Comparison of ENCODE assay signal across 15 cellular contexts in the genomic region with DNA sequence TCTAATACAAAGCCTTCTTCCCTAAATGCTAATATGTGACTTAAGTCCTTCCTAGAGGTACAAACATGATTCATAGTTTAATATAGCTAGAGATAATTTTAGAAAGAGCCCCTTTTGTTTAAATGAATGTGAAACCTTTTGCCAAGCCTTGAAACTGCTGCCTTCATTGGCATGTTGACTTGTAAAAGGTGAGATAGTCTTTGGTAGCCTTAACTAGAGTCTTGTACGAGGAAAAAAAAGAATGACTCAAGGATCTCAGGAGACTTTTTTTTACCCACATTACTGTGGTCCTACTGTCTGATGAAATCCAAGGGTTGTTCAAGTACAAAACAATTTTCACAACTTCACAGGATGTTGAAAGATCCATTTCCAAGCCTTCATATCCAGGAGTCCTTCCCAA.
DNase-seq lines count a peak whose midpoint lies in the region; ATAC-seq, FAIRE-seq and TF ChIP-seq lines count a peak whose summit lies in the region.
"Had no signal": no experiment of that assay in that cellular context is flagged by ENCODE, and none has a peak within 500 bp of the region (broad histone marks: within the 10 kb centered on the region; RNA-seq: fewer than 3 reads in every experiment).

No MANE protein-coding gene starts in this region.

- DNase-seq in AG10803 (ENCODE audit: low read depth) (peak; percentile 96), IMR-90 (peak; percentile 93), endothelial cell of umbilical vein (ENCODE audit: low read depth, low spot score) (no peak), non-pigmented ciliary epithelial cell (ENCODE audit: low read depth) (peak; percentile 50), NCI-H69 (lab: John Stamatoyannopoulos, UW) (no peak), RKO (ENCODE audit: low spot score) (no peak)
- no peak for DNase-seq in effector memory CD8-positive, alpha-beta T cell
- DNase-seq: activated naive CD4-positive, alpha-beta T cell treated with anti-CD3 and anti-CD28 coated beads, Interleukin-2, amount 50 U/mL, for 16 hours; heart right ventricle; MV-4-11; NCI-H446; occipital lobe; Peyer's patch had no signal

- H4K20me1 ChIP-seq in IMR-90 (ENCODE audit: insufficient read depth, low read length) (no peaks in the 10 kb centered on the region), endothelial cell of umbilical vein (replicated peaks; ENCODE audit: control insufficient read depth, extremely low read depth, insufficient read depth, low read length) (no peaks in the 10 kb centered on the region)

- BruUV-seq in IMR-90 (replicated peaks; lab: Mats Ljungman, UMichigan) = no TSS peak
- TSS peak; percentile 96 for BruUV-seq in endothelial cell of umbilical vein (replicated peaks; lab: Mats Ljungman, UMichigan)

- no peak for FAIRE-seq in endothelial cell of umbilical vein (lab: Jason Lieb, UNC)
- FAIRE-seq: colon had no signal

- peak overlapping the region; percentile 100 for H4K5ac ChIP-seq in IMR-90 (ENCODE audit: low read depth, low read length)

- H3K4me1 Mint-ChIP-seq in effector memory CD8-positive, alpha-beta T cell (ENCODE audit: low read depth in 2 of 2) = no peaks in the 10 kb centered on the region

- H2AFZ ChIP-seq in IMR-90 (replicated peaks; ENCODE audit: low read length, poor library complexity) = no peak overlapping the region
- peak overlapping the region; percentile 22 for H2AFZ ChIP-seq in endothelial cell of umbilical vein (ENCODE audit: low read depth, low read length)

- peak overlapping the region; percentile 99 for H4K91ac ChIP-seq in IMR-90 (ENCODE audit: insufficient read depth, low read depth, low read length)

- H2AK9ac ChIP-seq in IMR-90 (replicated peaks; ENCODE audit: low read depth, low read length, poor library complexity) = no peak overlapping the region

- H3K56ac ChIP-seq in IMR-90 (ENCODE audit: extremely low read depth, insufficient read depth, low read length) = peak overlapping the region; percentile 94

- peak overlapping the region; percentile 99; the same call in 2 of the 3 replicates for H2BK15ac ChIP-seq in IMR-90 (ENCODE audit: low read depth, low read length)

- no CpG with 5 or more reads among the region's 1 CpG for WGBS in IMR-90 (ENCODE audit: extremely low coverage in 2 of 2, insufficient read length in 1 of 2), 2 experiments

- H3K9ac ChIP-seq in IMR-90 (ENCODE audit: low read depth, low read length) = peak overlapping the region; percentile 55; the same call in 1 of the 2 replicates
- H3K9ac ChIP-seq in endothelial cell of umbilical vein (replicated peaks; ENCODE audit: extremely low read depth, insufficient read depth, low read length) = peak overlapping the region; percentile 47

- peak overlapping the region; percentile 100 for H2BK120ac ChIP-seq in IMR-90 (ENCODE audit: low read depth, low read length)

- peak overlapping the region; percentile 92 to 98 for H4K8ac ChIP-seq in IMR-90 (ENCODE audit: low read depth in 2 of 2, low read length in 2 of 2)

- intact Hi-C loops in IMR-90 (cut with micrococcal nuclease) = loop anchor here (2.0 kb wide), 1 partner anchor 56 kb away; no protein-coding TSS in a partner anchor
- intact Hi-C loops in endothelial cell of umbilical vein (cut with micrococcal nuclease) = loop anchor here (1.0 kb wide), 2 partner anchors 45 to 57 kb away; no protein-coding TSS in a partner anchor

- H3K9me3 Mint-ChIP-seq in effector memory CD8-positive, alpha-beta T cell = peaks cover 0 to 2% of the 10 kb centered on the region in 2 donors

- TF ChIP-seq CTCF in AG10803 (conservative IDR thresholded peaks at IDR 0.05; ENCODE audit: low read length) (no peak), IMR-90 (conservative IDR thresholded peaks at IDR 0.05; ENCODE audit: low read depth, low read length) (no peak), endothelial cell of umbilical vein (IDR thresholded peaks at IDR 0.05; ENCODE audit: extremely low read depth in 1 of 2, insufficient read depth in 1 of 2, low read depth in 1 of 2, low read length in 2 of 2) (no peak)

- ATAC-seq in IMR-90 (ENCODE audit: low read depth) (peak; percentile 58), GM19455 (IDR thresholded peaks at IDR 0.05; ENCODE audit: unreplicated experiment) (no peak)
- ATAC-seq in effector memory CD8-positive, alpha-beta T cell (replicated peaks) = no peak

- no peaks in the 10 kb centered on the region for H3K27me3 ChIP-seq in IMR-90 (ENCODE audit: control insufficient read depth, insufficient read depth, low read length)
- no peaks in the 10 kb centered on the region for H3K27me3 ChIP-seq in endothelial cell of umbilical vein (ENCODE audit: control insufficient read depth in 2 of 2, insufficient read depth in 2 of 2, low read length in 2 of 2)
- H3K27me3 ChIP-seq: heart right ventricle, Peyer's patch had no signal

- H3K4me1 ChIP-seq in IMR-90 (ENCODE audit: control insufficient read depth, insufficient read depth, low read length) (peaks cover 27% of the 10 kb centered on the region), endothelial cell of umbilical vein (ENCODE audit: control insufficient read depth, extremely low read depth, insufficient read depth, low read length) (peaks cover 18% of the 10 kb centered on the region)
- H3K4me1 ChIP-seq: Peyer's patch had no signal

- peak overlapping the region; percentile 100 for H2BK5ac ChIP-seq in IMR-90 (ENCODE audit: low read depth, low read length, poor library complexity, severe bottlenecking)

- TF ChIP-seq RAD21 in IMR-90 (IDR thresholded peaks at IDR 0.05; ENCODE audit: low read length) = peak; percentile 19; the same call in 1 of the 2 replicates

- POLR2A ChIA-PET in IMR-90 (lab: Charles Lee; ENCODE audit: unreplicated experiment) = no interaction called here
- POLR2A ChIA-PET in endothelial cell of umbilical vein (lab: Charles Lee) = no interaction called here

- H3K27ac ChIP-seq in IMR-90 (ENCODE audit: insufficient read depth, low read length) (peak overlapping the region; percentile 97), endothelial cell of umbilical vein (ENCODE audit: insufficient read depth, low read depth, low read length) (peak overlapping the region; percentile 79)

- peak overlapping the region; percentile 100 for H2AK5ac ChIP-seq in IMR-90 (ENCODE audit: low read depth, low read length)

- no peaks in the 10 kb centered on the region for H3K36me3 Mint-ChIP-seq in effector memory CD8-positive, alpha-beta T cell (ENCODE audit: insufficient read depth)

- H3K4me3 ChIP-seq in AG10803 (ENCODE audit: low read length) (no peak overlapping the region), IMR-90 (ENCODE audit: insufficient read depth, low read depth, low read length) (no peak overlapping the region), endothelial cell of umbilical vein (replicated peaks in 1 of 3; ENCODE audit: insufficient read depth in 1 of 3, low read depth in 1 of 3, low read length in 3 of 3) (no peak overlapping the region)
- H3K4me3 ChIP-seq: heart right ventricle, Peyer's patch had no signal

- H3K27ac Mint-ChIP-seq in effector memory CD8-positive, alpha-beta T cell = no peak overlapping the region

- dilution Hi-C loops in IMR-90 (cut with HindIII; ENCODE audit: low sequenced_read_pairs, unreplicated experiment) = no loop called here
- dilution Hi-C loops in endothelial cell of umbilical vein (cut with MboI; ENCODE audit: extremely low pct_ligation_motif_present, low sequenced_read_pairs) = no loop called here

- H3K9me1 ChIP-seq in IMR-90 (ENCODE audit: insufficient read depth, low read length) = peaks cover 13% of the 10 kb centered on the region
- H3K9me1 ChIP-seq in endothelial cell of umbilical vein (replicated peaks; ENCODE audit: control insufficient read depth, extremely low read depth, insufficient read depth, low read length) = no peaks in the 10 kb centered on the region

- H2BK20ac ChIP-seq in IMR-90 (ENCODE audit: low read depth, low read length) = peak overlapping the region; percentile 99

- H3K79me1 ChIP-seq in IMR-90 (ENCODE audit: low read depth in 1 of 2, low read length in 2 of 2) = peaks cover 3 to 20% of the 10 kb centered on the region in 2 experiments; a peak in 3 of 4 replicates

- H3K23ac ChIP-seq in IMR-90 (ENCODE audit: low read depth, low read length) = peak overlapping the region; percentile 97

- CTCF ChIA-PET in IMR-90 (lab: Yijun Ruan, JAX) (interaction anchor here (0.6 kb wide), 1 partner anchor 65 kb away, joined by 6 read pairs; no protein-coding TSS in a partner anchor), endothelial cell of umbilical vein (lab: Charles Lee) (interaction anchor here (1.4 to 1.8 kb wide), 3 partner anchors 12 to 157 kb away, joined by 5 to 9 read pairs (median 5); no protein-coding TSS in a partner anchor)

- no peaks in the 10 kb centered on the region for H3K79me2 ChIP-seq in endothelial cell of umbilical vein (ENCODE audit: control insufficient read depth, insufficient read depth, low read length)

- H3K4ac ChIP-seq in IMR-90 (ENCODE audit: low read depth, low read length) = peak overlapping the region; percentile 99

- H3K4me3 Mint-ChIP-seq in effector memory CD8-positive, alpha-beta T cell = no peak overlapping the region

- H3K4me2 ChIP-seq in IMR-90 (ENCODE audit: low read depth, low read length) (peak overlapping the region; percentile 36; the same call in 1 of the 2 replicates), endothelial cell of umbilical vein (ENCODE audit: insufficient read depth, low read length) (peak overlapping the region; percentile 76)

- H3K14ac ChIP-seq in IMR-90 (replicated peaks; ENCODE audit: low read depth, low read length) = peak overlapping the region; percentile 98

- peak overlapping the region; percentile 100 for H3K18ac ChIP-seq in IMR-90 (ENCODE audit: low read depth, low read length)

- peaks cover 14 to 19% of the 10 kb centered on the region in 2 donors for H3K27me3 Mint-ChIP-seq in effector memory CD8-positive, alpha-beta T cell

- H3K36me3 ChIP-seq in IMR-90 (ENCODE audit: control insufficient read depth, insufficient read depth, low read length) (no peaks in the 10 kb centered on the region), endothelial cell of umbilical vein (ENCODE audit: control insufficient read depth in 2 of 2, extremely low read depth in 1 of 2, insufficient read depth in 2 of 2, low read length in 2 of 2) (no peaks in the 10 kb centered on the region)
- H3K36me3 ChIP-seq: heart right ventricle, Peyer's patch had no signal

- in situ Hi-C loops in IMR-90 (cut with MboI; ENCODE audit: low sequenced_read_pairs) = no loop called here

- peak; percentile 62; the same call in 1 of the 2 replicates for TF ChIP-seq POLR2A in IMR-90 (IDR thresholded peaks at IDR 0.05; ENCODE audit: low read depth, low read length)
- no peak for TF ChIP-seq POLR2A in endothelial cell of umbilical vein (IDR thresholded peaks at IDR 0.05; ENCODE audit: low read depth, low read length)

- H3K9me3 ChIP-seq in IMR-90 (ENCODE audit: control insufficient read depth, insufficient read depth, low read length) (no peaks in the 10 kb centered on the region), endothelial cell of umbilical vein (replicated peaks; ENCODE audit: control insufficient read depth, insufficient read depth, low read length) (no peaks in the 10 kb centered on the region)
- H3K9me3 ChIP-seq: Peyer's patch had no signal

TF ChIP-seq in IMR-90, 13 proteins besides CTCF, POLR2A, EP300 and RAD21 (continues in another document):
- TF ChIP-seq CEBPB (IDR thresholded peaks at IDR 0.05; ENCODE audit: low read depth, low read length) (peak; percentile 95), BHLHE40 (IDR thresholded peaks at IDR 0.05; ENCODE audit: low read depth, low read length) (no peak)

TF ChIP-seq in endothelial cell of umbilical vein, 7 proteins besides CTCF, POLR2A, EP300 and RAD21 (continues in another document):
- TF ChIP-seq EZH2 (IDR thresholded peaks at IDR 0.05; ENCODE audit: borderline replicate concordance, low read depth, low read length, severe bottlenecking) = no peak

Comparison
In these comparisons a context has a peak if more than half of its experiments do, and no peak if none do; other contexts are left out.
1. DNase-seq: peak in AG10803 (single experiment), IMR-90 (single experiment) and non-pigmented ciliary epithelial cell (single experiment); none in endothelial cell of umbilical vein (single experiment), NCI-H69 (single experiment), RKO (single experiment) and effector memory CD8-positive, alpha-beta T cell (0 of 3).